Comparison of ENCODE assay signal across 23 cellular contexts in the genomic region with DNA sequence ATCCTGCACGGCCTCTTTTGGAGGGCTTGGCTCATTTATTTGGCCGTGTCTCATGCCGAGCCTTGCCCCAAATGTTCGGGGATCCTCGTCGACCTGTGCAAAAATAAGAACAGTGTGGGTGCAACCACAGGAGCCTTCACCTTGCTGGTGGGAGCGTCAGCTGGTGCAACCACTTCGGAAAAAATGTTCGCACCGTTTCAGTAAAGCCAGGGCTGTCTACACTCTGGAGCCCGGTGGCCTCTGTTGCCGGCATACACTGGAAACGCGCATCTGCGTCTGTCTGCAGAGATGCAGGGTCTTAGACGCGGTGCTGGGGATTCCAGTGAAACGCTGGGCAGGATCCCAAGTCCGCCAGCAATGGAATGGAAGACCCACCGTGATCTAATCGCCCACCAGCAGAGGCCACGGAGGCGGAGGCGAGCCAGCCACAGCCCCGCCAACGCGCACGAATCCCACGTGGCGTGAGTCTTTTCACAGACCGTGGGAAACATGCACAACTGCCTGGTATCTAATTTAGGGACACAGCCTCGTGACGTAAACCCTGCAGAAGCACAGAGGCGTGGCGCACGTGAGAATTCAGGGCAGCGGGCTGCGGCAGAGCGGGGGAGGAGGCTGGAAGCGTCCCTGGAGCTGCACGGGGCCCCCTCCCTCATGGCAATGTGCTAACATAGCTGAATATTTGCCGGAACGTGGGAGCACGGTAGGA.
"Had no signal": no experiment of that assay in that cellular context is flagged by ENCODE, and none has a peak within 500 bp of the region (broad histone marks: within the 10 kb centered on the region; RNA-seq: fewer than 3 reads in every experiment).

No MANE protein-coding gene starts in this region.

- H3K27me3 Mint-ChIP-seq: activated CD4-positive, alpha-beta memory T cell treated with anti-CD3 and anti-CD28 coated beads for 36 hours; activated naive CD4-positive, alpha-beta T cell treated with anti-CD3 and anti-CD28 coated beads, Interleukin-2, amount 10 ng/mL, durations not matched to agents 7 days and 5 days; effector memory CD8-positive, alpha-beta T cell; naive thymus-derived CD8-positive, alpha-beta T cell; stimulated activated naive CD8-positive, alpha-beta T cell treated with anti-CD3 and anti-CD28 coated beads, Interleukin-15, Interleukin-2, amounts not matched to agents 100 ng/mL and 50 ng/mL, for 24 hours had no signal

- ATAC-seq: body of pancreas; effector memory CD8-positive, alpha-beta T cell; esophagus mucosa; left colon; naive thymus-derived CD8-positive, alpha-beta T cell; pancreas; SK-N-SH treated with all-trans-retinoic acid at 6 μM for 48 hours had no signal

- H3K4me3 ChIP-seq: body of pancreas, cardiac muscle cell, pancreas, tibial nerve had no signal

- H3K4me3 Mint-ChIP-seq: activated CD4-positive, alpha-beta memory T cell treated with anti-CD3 and anti-CD28 coated beads for 36 hours; activated naive CD4-positive, alpha-beta T cell treated with anti-CD3 and anti-CD28 coated beads, Interleukin-2, amount 10 ng/mL, durations not matched to agents 7 days and 5 days; effector memory CD8-positive, alpha-beta T cell; mesothelial cell of epicardium; naive thymus-derived CD8-positive, alpha-beta T cell; stimulated activated naive CD8-positive, alpha-beta T cell treated with anti-CD3 and anti-CD28 coated beads, Interleukin-15, Interleukin-2, amounts not matched to agents 100 ng/mL and 50 ng/mL, for 24 hours had no signal

- DNase-seq: activated CD4-positive, alpha-beta memory T cell treated with anti-CD3 and anti-CD28 coated beads for 36 hours; activated CD4-positive, alpha-beta T cell treated with anti-CD3 and anti-CD28 coated beads for 48 hours; activated effector memory CD4-positive, alpha-beta T cell treated with anti-CD3 and anti-CD28 coated beads, Interleukin-2, amount 50 U/mL, for 16 hours; activated naive CD4-positive, alpha-beta T cell treated with anti-CD3 and anti-CD28 coated beads, Interleukin-2, amount 10 ng/mL, durations not matched to agents 7 days and 5 days; activated T-cell treated with anti-CD3 and anti-CD28 coated beads for 4 hours; body of pancreas; dermis blood vessel endothelial cell; effector memory CD8-positive, alpha-beta T cell; foreskin melanocyte; left colon; stimulated activated CD4-positive, alpha-beta T cell treated with anti-CD3 and anti-CD28 coated beads, Interleukin-12 subunit alpha, Interleukin-12 subunit beta, amount 100 ng/mL, for 4 hours; stimulated activated CD4-positive, alpha-beta T cell treated with anti-CD3 and anti-CD28 coated beads, Interleukin-4, amount 100 ng/mL, for 4 hours had no signal

- H3K9me3 ChIP-seq: body of pancreas, neutrophil, pancreas, tibial nerve had no signal

- H3K36me3 Mint-ChIP-seq: activated CD4-positive, alpha-beta memory T cell treated with anti-CD3 and anti-CD28 coated beads for 36 hours; activated naive CD4-positive, alpha-beta T cell treated with anti-CD3 and anti-CD28 coated beads, Interleukin-2, amount 10 ng/mL, durations not matched to agents 7 days and 5 days; mesothelial cell of epicardium; naive thymus-derived CD8-positive, alpha-beta T cell had no signal

- H3K4me1 ChIP-seq: body of pancreas, pancreas, tibial nerve had no signal

- H3K9me3 Mint-ChIP-seq: activated CD4-positive, alpha-beta memory T cell treated with anti-CD3 and anti-CD28 coated beads for 36 hours; activated naive CD4-positive, alpha-beta T cell treated with anti-CD3 and anti-CD28 coated beads, Interleukin-2, amount 10 ng/mL, durations not matched to agents 7 days and 5 days; effector memory CD8-positive, alpha-beta T cell; mesothelial cell of epicardium; naive thymus-derived CD8-positive, alpha-beta T cell; stimulated activated naive CD8-positive, alpha-beta T cell treated with anti-CD3 and anti-CD28 coated beads, Interleukin-15, Interleukin-2, amounts not matched to agents 100 ng/mL and 50 ng/mL, for 24 hours had no signal

- H3K27me3 ChIP-seq: body of pancreas, cardiac muscle cell, neutrophil, pancreas, tibial nerve had no signal

- H3K27ac Mint-ChIP-seq: activated CD4-positive, alpha-beta memory T cell treated with anti-CD3 and anti-CD28 coated beads for 36 hours; effector memory CD8-positive, alpha-beta T cell; mesothelial cell of epicardium; stimulated activated naive CD8-positive, alpha-beta T cell treated with anti-CD3 and anti-CD28 coated beads, Interleukin-15, Interleukin-2, amounts not matched to agents 100 ng/mL and 50 ng/mL, for 24 hours had no signal

- H3K36me3 ChIP-seq: cardiac muscle cell, neutrophil, pancreas had no signal

- H3K27ac ChIP-seq: body of pancreas, cardiac muscle cell, neutrophil, pancreas, tibial nerve had no signal

- FAIRE-seq: endothelial cell of umbilical vein, islet of Langerhans, pancreas had no signal
